ENCODE assay signal across 1 cellular context in genomic region chr1:170580636-170581035, GRCh38.
TF ChIP-seq lines count a peak whose summit lies in the region.

No MANE protein-coding gene starts in this region.

TF ChIP-seq in GM23338, 12 proteins besides CTCF, POLR2A, EP300 and RAD21:
- no peak for TF ChIP-seq ZNF462 (CRISPR knock-in tag; IDR thresholded peaks at IDR 0.05)
- TF ChIP-seq ETS1 (IDR thresholded peaks at IDR 0.05): no peak
